10 cellular contexts compared by ENCODE assay signal in the genomic region with DNA sequence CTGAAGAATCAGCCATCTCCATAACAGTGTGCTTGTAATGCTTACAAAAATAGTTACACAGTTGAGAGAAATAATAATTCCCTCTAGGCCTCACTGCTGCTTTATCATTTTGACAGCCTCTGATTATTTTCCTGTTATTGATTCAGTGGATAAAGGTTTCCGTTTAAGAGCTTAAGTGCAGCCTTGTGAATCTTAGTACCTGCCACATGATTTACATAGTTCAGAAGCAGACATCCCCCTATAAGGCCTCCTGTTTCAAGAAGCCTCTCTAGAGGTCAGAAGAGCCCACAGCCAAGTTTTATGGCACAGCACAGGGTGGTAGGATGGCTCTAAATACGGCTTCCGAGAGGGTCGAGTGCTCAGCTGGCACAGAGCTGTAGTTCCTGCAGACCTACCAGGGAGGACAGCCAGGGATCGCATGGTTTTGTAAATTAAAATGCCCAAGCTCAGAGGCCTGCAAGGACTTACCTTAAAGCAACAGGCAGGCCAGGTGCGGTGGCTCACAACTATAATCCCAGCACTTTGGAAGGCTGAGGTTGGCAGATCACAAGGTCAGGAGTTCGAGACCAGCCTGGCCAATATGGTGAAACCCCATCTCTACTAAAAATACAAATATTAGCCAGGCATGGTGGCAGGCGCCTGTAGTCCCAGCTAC. TPM values are rescaled to one million over a fixed set of nuclear protein-coding genes. Genes with fewer than 3 reads are reported as not detected.
DNase-seq lines count a peak whose midpoint lies in the region; ATAC-seq and TF ChIP-seq lines count a peak whose summit lies in the region.
"Had no signal": no experiment of that assay in that cellular context is flagged by ENCODE, and none has a peak within 500 bp of the region (broad histone marks: within the 10 kb centered on the region; RNA-seq: fewer than 3 reads in every experiment).

No MANE protein-coding gene starts in this region.

- no peak overlapping the region for H3K4me3 Mint-ChIP-seq in stimulated activated naive B cell treated with anti-CD40 and anti-IgM and Interleukin-4, amounts not matched to agents 10 μg/mL and 1 μg/mL and 100 μg/mL, for 72 hours

- H3K4me1 Mint-ChIP-seq in stimulated activated naive B cell treated with anti-CD40 and anti-IgM and Interleukin-4, amounts not matched to agents 10 μg/mL and 1 μg/mL and 100 μg/mL, for 72 hours, result peaks cover 7 to 14% of the 10 kb centered on the region in 2 donors

- peak; percentile 87 for ATAC-seq in HG02798 (IDR thresholded peaks at IDR 0.05; ENCODE audit: poor library complexity, unreplicated experiment)
- peak; percentile 59 to 82 for ATAC-seq in stimulated activated naive B cell treated with anti-CD40 and anti-IgM and Interleukin-4, amounts not matched to agents 10 μg/mL and 1 μg/mL and 100 μg/mL, for 72 hours (replicated peaks)

- peaks cover 7 to 14% of the 10 kb centered on the region in 2 donors for H3K27me3 Mint-ChIP-seq in stimulated activated naive B cell treated with anti-CD40 and anti-IgM and Interleukin-4, amounts not matched to agents 10 μg/mL and 1 μg/mL and 100 μg/mL, for 72 hours

- peak overlapping the region; percentile 88 for H3K27ac ChIP-seq in VCaP

- DNase-seq in GM19240 (ENCODE audit: insufficient read length, low spot score) (peak; percentile 33), NCI-H128 (lab: John Stamatoyannopoulos, UW; ENCODE audit: unreplicated experiment) (no peak), mesenteric fat pad (ENCODE audit: low spot score) (no peak)
- no peak for DNase-seq in stimulated activated naive B cell treated with anti-CD40 and anti-IgM and Interleukin-4, amounts not matched to agents 10 μg/mL and 1 μg/mL and 100 μg/mL, for 72 hours
- DNase-seq in activated CD8-positive, alpha-beta memory T cell treated with anti-CD3 and anti-CD28 coated beads, Interleukin-2, amount 50 U/mL, for 4 hours, result no peak
- DNase-seq: activated CD4-positive, alpha-beta T cell treated with anti-CD3 and anti-CD28 coated beads for 48 hours; hippocampal formation; NCI-H510A treated with DMSO at 0.1 percent for 48 hours had no signal

- peaks cover 18 to 23% of the 10 kb centered on the region in 2 donors for H3K36me3 Mint-ChIP-seq in stimulated activated naive B cell treated with anti-CD40 and anti-IgM and Interleukin-4, amounts not matched to agents 10 μg/mL and 1 μg/mL and 100 μg/mL, for 72 hours

- H3K27ac Mint-ChIP-seq in stimulated activated naive B cell treated with anti-CD40 and anti-IgM and Interleukin-4, amounts not matched to agents 10 μg/mL and 1 μg/mL and 100 μg/mL, for 72 hours, result peak overlapping the region; percentile 51

- TF ChIP-seq CTCF in VCaP (conservative IDR thresholded peaks at IDR 0.05), result no peak

- H3K9me3 Mint-ChIP-seq in stimulated activated naive B cell treated with anti-CD40 and anti-IgM and Interleukin-4, amounts not matched to agents 10 μg/mL and 1 μg/mL and 100 μg/mL, for 72 hours, result no peaks in the 10 kb centered on the region

RNA-seq across cellular contexts. Expression of a gene that starts 17.6 kb away (rescaled TPM):
- 121 TPM for total RNA-seq in mesenteric fat pad

RNA-seq across cellular contexts. Expression of a gene that starts 34.8 kb away (rescaled TPM):
- total RNA-seq in mesenteric fat pad, result 54.3 TPM
